Comparison of ENCODE assay signal across 8 cellular contexts in genomic region chr6:113995632-113996031, GRCh38. TPM values are rescaled to one million over a fixed set of nuclear protein-coding genes. Genes with fewer than 3 reads are reported as not detected.
A peak's percentile ranks its signal among the peaks of the same experiment; 100 is the strongest.
DNase-seq lines count a peak whose midpoint lies in the region; ATAC-seq and TF ChIP-seq lines count a peak whose summit lies in the region.

No MANE protein-coding gene starts in this region.

- H3K27me3 ChIP-seq in thoracic aorta (replicated peaks; ENCODE audit: insufficient read depth), result no peaks in the 10 kb centered on the region

- TF ChIP-seq CTCF in AG09319 (IDR thresholded peaks at IDR 0.05; ENCODE audit: low read depth, low read length), result no peak
- TF ChIP-seq CTCF in WI38 (IDR thresholded peaks at IDR 0.05; ENCODE audit: low read depth, low read length), result no peak
- no peak for TF ChIP-seq CTCF in thoracic aorta (IDR thresholded peaks at IDR 0.05)

- H3K9me3 Mint-ChIP-seq in immature natural killer cell, result no peaks in the 10 kb centered on the region

- H3K4me3 ChIP-seq in WI38 (ENCODE audit: low read depth, low read length), result 0 out of 2 replicates have a peak overlapping the region, but pooled peaks have one; percentile 10
- peak overlapping the region; percentile 41 for H3K4me3 ChIP-seq in thoracic aorta

- no peaks in the 10 kb centered on the region for H3K36me3 ChIP-seq in thoracic aorta

- H3K27ac ChIP-seq in thoracic aorta, result peak overlapping the region; percentile 54 to 63

- peak; percentile 32 for ATAC-seq in thoracic aorta (ENCODE audit: insufficient number of reproducible peaks, low FRiP score, low read depth)
- no peak for ATAC-seq in GM19324 (IDR thresholded peaks at IDR 0.05; ENCODE audit: low FRiP score, unreplicated experiment)

- H3K27ac Mint-ChIP-seq in immature natural killer cell, result no peak overlapping the region

- H3K4me3 Mint-ChIP-seq in immature natural killer cell, result no peak overlapping the region

- H3K9me3 ChIP-seq in thoracic aorta, result no peaks in the 10 kb centered on the region

- peaks cover 9 to 40% of the 10 kb centered on the region in 2 donors for H3K4me1 ChIP-seq in thoracic aorta (ENCODE audit: control insufficient read depth in 1 of 2, low read depth in 2 of 2)

- peak; percentile 76 for DNase-seq in AG09319 (ENCODE audit: extremely low read depth, low read depth)
- DNase-seq in M059J (ENCODE audit: low read depth), result peak; percentile 99
- DNase-seq in hypothalamus (lab: John Stamatoyannopoulos, UW), result peak in 39 of 51 donors; percentile 3 to 87 (median 42)
- peak; percentile 6 for DNase-seq in thoracic aorta (ENCODE audit: low spot score)
- no peak for DNase-seq in immature natural killer cell
- no peak for DNase-seq in NK-92 (lab: John Stamatoyannopoulos, UW; ENCODE audit: unreplicated experiment)

- peaks cover 1 to 7% (median 3%) of the 10 kb centered on the region in 3 donors for H3K27me3 Mint-ChIP-seq in immature natural killer cell (ENCODE audit: low read depth in 3 of 3)

- no peaks in the 10 kb centered on the region for H3K36me3 Mint-ChIP-seq in immature natural killer cell

- no peaks in the 10 kb centered on the region for H3K4me1 Mint-ChIP-seq in immature natural killer cell

RNA-seq across cellular contexts. Expression of gene HDAC2, which starts 24.7 kb away (rescaled TPM):
- total RNA-seq in M059J (2014; rRNA removed; shearing (Covaris generic)), result 82.7 and 173 TPM in 2 replicates
- total RNA-seq in thoracic aorta, result 10 to 100 TPM; 29.9 to 49.5 TPM
- 100 to 1,000 TPM in 1 of 3 donors, 10 to 100 TPM in 2; 61.2 to 103 (median 90.3) TPM for polyA plus RNA-seq in immature natural killer cell

Comparison
In these comparisons a context has a peak if more than half of its experiments do, and no peak if none do; other contexts are left out.
1. DNase-seq: peak in AG09319 (single experiment), M059J (single experiment), hypothalamus (39 of 51) and thoracic aorta (single experiment); none in immature natural killer cell (0 of 3) and NK-92 (single experiment).